ENCODE assay signal across 13 cellular contexts in genomic region chr22:28903719-28904118, GRCh38. TPM values are rescaled to one million over a fixed set of nuclear protein-coding genes. Genes with fewer than 3 reads are reported as not detected.
A peak's percentile ranks its signal among the peaks of the same experiment; 100 is the strongest.
DNase-seq lines count a peak whose midpoint lies in the region; ATAC-seq and TF ChIP-seq lines count a peak whose summit lies in the region.
"Had no signal": no experiment of that assay in that cellular context is flagged by ENCODE, and none has a peak within 500 bp of the region (broad histone marks: within the 10 kb centered on the region; RNA-seq: fewer than 3 reads in every experiment).

No MANE protein-coding gene starts in this region.

- H3F3A ChIP-seq in GM23248 (ENCODE audit: insufficient read depth), result no peaks in the 10 kb centered on the region

- CTCF ChIA-PET in MCF 10A (lab: Yijun Ruan, JAX), result interaction anchor here (1.0 kb wide), 1 partner anchor 137 kb away, joined by 3 read pairs; no protein-coding TSS in a partner anchor

- peak overlapping the region; percentile 5 for H4K8ac ChIP-seq in trophoblast cell (ENCODE audit: low read depth, low read length)

- no peak overlapping the region for H3K9ac ChIP-seq in trophoblast cell (ENCODE audit: low read length)
- H3K9ac ChIP-seq in GM23248, result no peak overlapping the region

- H3K27me3 Mint-ChIP-seq in MCF 10A (ENCODE audit: insufficient read depth, unreplicated experiment), result no peaks in the 10 kb centered on the region
- H3K27me3 Mint-ChIP-seq in glutamatergic neuron (ENCODE audit: unreplicated experiment), result peaks cover 4% of the 10 kb centered on the region

- no peaks in the 10 kb centered on the region for H4K20me1 ChIP-seq in GM23248 (ENCODE audit: insufficient read depth)

- H3K18ac ChIP-seq in trophoblast cell (ENCODE audit: low read length), result peak overlapping the region; percentile 31

- H2BK120ac ChIP-seq in trophoblast cell (ENCODE audit: insufficient read depth, low read length, poor library complexity), result peak overlapping the region; percentile 84

- H3K4ac ChIP-seq in trophoblast cell (ENCODE audit: low read depth, low read length), result no peak overlapping the region

- POLR2A ChIA-PET in MCF 10A (lab: Yijun Ruan, JAX), result interaction anchor here (0.5 kb wide), 1 partner anchor 48 kb away, joined by 3 read pairs; no protein-coding TSS in a partner anchor

- H3K9me3 Mint-ChIP-seq in MCF 10A (ENCODE audit: unreplicated experiment) (no peaks in the 10 kb centered on the region), glutamatergic neuron (ENCODE audit: unreplicated experiment) (peaks cover 7% of the 10 kb centered on the region)
- H3K9me3 Mint-ChIP-seq: activated CD4-positive, alpha-beta memory T cell treated with anti-CD3 and anti-CD28 coated beads, Interleukin-2, amount 10 ng/mL, durations not matched to agents 7 days and 5 days; memory B cell had no signal

- peaks cover 23% of the 10 kb centered on the region for H3K79me2 ChIP-seq in trophoblast cell (ENCODE audit: control insufficient read depth, insufficient read depth, low read length, poor library complexity)
- peaks cover 12% of the 10 kb centered on the region; the same call in 1 of the 2 replicates for H3K79me2 ChIP-seq in GM23248 (ENCODE audit: insufficient read depth)

- no peaks in the 10 kb centered on the region for H3K9me2 ChIP-seq in GM23248 (ENCODE audit: insufficient read depth)

- H3K79me1 ChIP-seq in trophoblast cell (ENCODE audit: low read length), result peaks cover 28% of the 10 kb centered on the region

- no TSS peak for BruUV-seq in MCF 10A (replicated peaks; lab: Mats Ljungman, UMichigan)

- no peak overlapping the region for H3K27ac Mint-ChIP-seq in MCF 10A (ENCODE audit: low read depth, unreplicated experiment)
- no peak overlapping the region for H3K27ac Mint-ChIP-seq in glutamatergic neuron (ENCODE audit: unreplicated experiment)
- H3K27ac Mint-ChIP-seq: activated CD4-positive, alpha-beta memory T cell treated with anti-CD3 and anti-CD28 coated beads, Interleukin-2, amount 10 ng/mL, durations not matched to agents 7 days and 5 days; memory B cell had no signal

- intact Hi-C loops in breast epithelium (cut with DNase I; ENCODE audit: low total_unique reads), result no loop called here
- intact Hi-C loops in MCF 10A (cut with micrococcal nuclease), result no loop called here
- intact Hi-C loops in right cardiac atrium (cut with DNase I), result no loop called here
- intact Hi-C loops in vagina (cut with DNase I), result no loop called here

- ATAC-seq in right cardiac atrium, result peak; percentile 78 to 81

- in situ Hi-C loops in GM23248 (cut with MboI), result no loop called here

- H2BK12ac ChIP-seq in trophoblast cell (ENCODE audit: low read length), result peak overlapping the region; percentile 27

- no peak overlapping the region for H3K4me3 ChIP-seq in breast epithelium
- no peak overlapping the region for H3K4me3 ChIP-seq in right cardiac atrium (ENCODE audit: low read length)
- no peak overlapping the region for H3K4me3 ChIP-seq in trophoblast cell (ENCODE audit: low read depth, low read length)
- no peak overlapping the region for H3K4me3 ChIP-seq in vagina
- no peak overlapping the region for H3K4me3 ChIP-seq in GM23248

- WGBS in right cardiac atrium, result 50% methylated on average over 6 of the region's 6 CpGs
- WGBS in trophoblast cell (ENCODE audit: extremely low coverage, insufficient coverage, insufficient read length), result no CpG with 5 or more reads among the region's 6 CpGs
- WGBS in GM23248 (ENCODE audit: low coverage in 1 of 2, low lambda C conversion rate in 2 of 2, missing lambda C conversion rate in 2 of 2), 2 experiments, result 94 to 98% methylated on average over 6 of the region's 6 CpGs

- no peaks in the 10 kb centered on the region for H3K27me3 ChIP-seq in breast epithelium
- no peaks in the 10 kb centered on the region for H3K27me3 ChIP-seq in right cardiac atrium (ENCODE audit: control insufficient read depth, insufficient read depth)
- no peaks in the 10 kb centered on the region for H3K27me3 ChIP-seq in trophoblast cell (ENCODE audit: insufficient read depth, low read length)
- H3K27me3 ChIP-seq in vagina, result no peaks in the 10 kb centered on the region
- H3K27me3 ChIP-seq in GM23248 (replicated peaks; ENCODE audit: insufficient read depth), result no peaks in the 10 kb centered on the region

- TF ChIP-seq POLR2A in breast epithelium (IDR thresholded peaks at IDR 0.05) (no peak), vagina (IDR thresholded peaks at IDR 0.05) (no peak)

- no peaks in the 10 kb centered on the region for H3K36me3 ChIP-seq in breast epithelium
- H3K36me3 ChIP-seq in trophoblast cell (ENCODE audit: control insufficient read depth in 1 of 2, insufficient read depth in 2 of 2, low read length in 2 of 2), result no peaks in the 10 kb centered on the region
- H3K36me3 ChIP-seq in vagina, result no peaks in the 10 kb centered on the region
- no peaks in the 10 kb centered on the region for H3K36me3 ChIP-seq in GM23248 (ENCODE audit: low read depth)

- H3K27ac ChIP-seq in breast epithelium, result peak overlapping the region; percentile 46 to 83
- H3K27ac ChIP-seq in right cardiac atrium (ENCODE audit: low read length), result peak overlapping the region; percentile 76
- peak overlapping the region; percentile 98 for H3K27ac ChIP-seq in trophoblast cell (ENCODE audit: low read depth, low read length)
- peak overlapping the region; percentile 67 for H3K27ac ChIP-seq in vagina
- no peak overlapping the region for H3K27ac ChIP-seq in GM23248

- H3K23ac ChIP-seq in trophoblast cell (ENCODE audit: low read length), result no peak overlapping the region

- H4K12ac ChIP-seq in trophoblast cell (ENCODE audit: low read depth, low read length), result no peak overlapping the region

- peak overlapping the region; percentile 12 for H2AK5ac ChIP-seq in trophoblast cell (ENCODE audit: low read length)

- no peak overlapping the region for H3K4me3 Mint-ChIP-seq in MCF 10A (ENCODE audit: unreplicated experiment)
- H3K4me3 Mint-ChIP-seq in glutamatergic neuron (ENCODE audit: unreplicated experiment), result no peak overlapping the region
- H3K4me3 Mint-ChIP-seq: activated CD4-positive, alpha-beta memory T cell treated with anti-CD3 and anti-CD28 coated beads, Interleukin-2, amount 10 ng/mL, durations not matched to agents 7 days and 5 days; memory B cell had no signal

- H3K4me2 ChIP-seq in trophoblast cell (ENCODE audit: low read length) (peak overlapping the region; percentile 27), GM23248 (ENCODE audit: unreplicated experiment) (no peak overlapping the region)

- H3K14ac ChIP-seq in trophoblast cell (ENCODE audit: low read length), result peak overlapping the region; percentile 19

- H3K4me1 Mint-ChIP-seq in MCF 10A (ENCODE audit: insufficient read depth, unreplicated experiment) (peaks cover 9% of the 10 kb centered on the region), glutamatergic neuron (ENCODE audit: low read depth, unreplicated experiment) (peaks cover 47% of the 10 kb centered on the region)

- H3K9me3 ChIP-seq in breast epithelium, result no peaks in the 10 kb centered on the region
- no peaks in the 10 kb centered on the region for H3K9me3 ChIP-seq in right cardiac atrium (ENCODE audit: control insufficient read depth, low read length)
- no peaks in the 10 kb centered on the region for H3K9me3 ChIP-seq in trophoblast cell (ENCODE audit: insufficient read depth, low read depth, low read length)
- no peaks in the 10 kb centered on the region for H3K9me3 ChIP-seq in vagina
- H3K9me3 ChIP-seq in GM23248 (ENCODE audit: low read depth), result no peaks in the 10 kb centered on the region

- peak overlapping the region; percentile 33 for H4K91ac ChIP-seq in trophoblast cell (ENCODE audit: low read depth, low read length)

- H2AFZ ChIP-seq in trophoblast cell (ENCODE audit: insufficient read depth, low read length, poor library complexity) (no peak overlapping the region), GM23248 (no peak overlapping the region)

- peaks cover 0 to 23% of the 10 kb centered on the region in 2 donors for H3K4me1 ChIP-seq in breast epithelium
- peaks cover 12% of the 10 kb centered on the region for H3K4me1 ChIP-seq in right cardiac atrium (ENCODE audit: control insufficient read depth, insufficient read depth, low read length)
- peaks cover 29 to 34% of the 10 kb centered on the region in 2 experiments for H3K4me1 ChIP-seq in trophoblast cell (ENCODE audit: control insufficient read depth in 1 of 2, insufficient read depth in 2 of 2, low read length in 2 of 2)
- H3K4me1 ChIP-seq in vagina, result peaks cover 76% of the 10 kb centered on the region
- H3K4me1 ChIP-seq in GM23248 (ENCODE audit: insufficient read depth), result peaks cover 8% of the 10 kb centered on the region

- peak overlapping the region; percentile 83 for H2BK5ac ChIP-seq in trophoblast cell (ENCODE audit: low read depth, low read length, poor library complexity)

- DNase-seq in breast epithelium (ENCODE audit: low spot score in 2 of 2), result no peak
- DNase-seq in MCF 10A (ENCODE audit: unreplicated experiment), result no peak
- peak in 2 of 3 donors; percentile 43 to 80 for DNase-seq in right cardiac atrium
- no peak for DNase-seq in trophoblast cell
- no peak for DNase-seq in vagina (ENCODE audit: extremely low spot score in 2 of 2)
- no peak for DNase-seq in effector CD8-positive, alpha-beta T cell (lab: John Stamatoyannopoulos, UW)
- DNase-seq in glutamatergic neuron, result no peak
- no peak for DNase-seq in GM23248
- DNase-seq: 8988T; activated CD4-positive, alpha-beta memory T cell treated with anti-CD3 and anti-CD28 coated beads, Interleukin-2, amount 10 ng/mL, durations not matched to agents 7 days and 5 days; activated naive CD4-positive, alpha-beta T cell; cortex of kidney had no signal

- H3K36me3 Mint-ChIP-seq in MCF 10A (ENCODE audit: insufficient read depth, unreplicated experiment), result peaks cover 2% of the 10 kb centered on the region
- H3K36me3 Mint-ChIP-seq in glutamatergic neuron (ENCODE audit: unreplicated experiment), result no peaks in the 10 kb centered on the region
- H3K36me3 Mint-ChIP-seq: memory B cell had no signal

- TF ChIP-seq CTCF in breast epithelium (IDR thresholded peaks at IDR 0.05), result no peak
- TF ChIP-seq CTCF in MCF 10A (IDR thresholded peaks at IDR 0.05; ENCODE audit: unreplicated experiment), result no peak
- TF ChIP-seq CTCF in vagina (IDR thresholded peaks at IDR 0.05), result no peak
- no peak for TF ChIP-seq CTCF in glutamatergic neuron (IDR thresholded peaks at IDR 0.05; ENCODE audit: partially characterized antibody, unreplicated experiment)

RNA-seq across cellular contexts. Expression of gene ZNRF3, which starts 20.3 kb away (rescaled TPM):
- total RNA-seq in breast epithelium, result 1 to 10 TPM; 6.9 to 7.9 (median 6.9) TPM
- 7.1 and 7.9 TPM in 2 replicates for total RNA-seq in MCF 10A (2022)
- total RNA-seq in right cardiac atrium, result 1 to 10 TPM; 8.4 to 9.4 (median 8.8) TPM
- polyA plus RNA-seq in right cardiac atrium, result 4.0 TPM
- 13.0 and 13.6 TPM in 2 replicates for polyA plus RNA-seq in trophoblast cell (2013)
- total RNA-seq in vagina, result 7.9 TPM
- 8.3 TPM for total RNA-seq in glutamatergic neuron (ENCODE audit: unreplicated experiment)
- 1.8 and 3.9 TPM in 2 replicates for total RNA-seq in GM23248 (2014; rRNA removed; shearing (Covaris generic))
- polyA plus RNA-seq in GM23248 (2016; fragmentation: Nextera tagmentation; extraction: Ambion mirVana), result 0.56 and 0.60 TPM in 2 replicates

Comparison
In these comparisons a context has a peak if more than half of its experiments do, and no peak if none do; other contexts are left out.
1. DNase-seq: peak in right cardiac atrium (2 of 3); none in breast epithelium (0 of 2), MCF 10A (single experiment), trophoblast cell (0 of 2), vagina (0 of 2), effector CD8-positive, alpha-beta T cell (single experiment), glutamatergic neuron (single experiment) and GM23248 (single experiment).